ENCODE assay signal across 23 cellular contexts in genomic region chr4:48022192-48022799, GRCh38. TPM values are rescaled to one million over a fixed set of nuclear protein-coding genes. Genes with fewer than 3 reads are reported as not detected.
DNase-seq lines count a peak whose midpoint lies in the region; FAIRE-seq and TF ChIP-seq lines count a peak whose summit lies in the region.
"Had no signal": no experiment of that assay in that cellular context is flagged by ENCODE, and none has a peak within 500 bp of the region (broad histone marks: within the 10 kb centered on the region; RNA-seq: fewer than 3 reads in every experiment).

No MANE protein-coding gene starts in this region.

- no peak for FAIRE-seq in GM19239 (lab: Jason Lieb, UNC)
- FAIRE-seq: A549, GM12891, K562 had no signal

- DNase-seq in EL, result peak; percentile 5
- peak; percentile 64 for DNase-seq in adipocyte (ENCODE audit: low read depth)
- peak; percentile 25 for DNase-seq in fibroblast of the aortic adventitia (ENCODE audit: low read depth)
- DNase-seq in SIG-M5 (lab: John Stamatoyannopoulos, UW), result no peak
- no peak for DNase-seq in posterior vena cava (ENCODE audit: low spot score)
- no peak for DNase-seq in GM19239 (ENCODE audit: insufficient read length, low spot score)
- no peak for DNase-seq in NOMO-1 (lab: John Stamatoyannopoulos, UW; ENCODE audit: unreplicated experiment in 2 of 2)
- DNase-seq: C1 segment of cervical spinal cord, DND-41, GF-D8, GOT3, MV-4-11, NCI-H1417, NCI-H1930, NCI-H2171, NCI-H446 treated with DMSO at 0.1 percent for 48 hours, NCI-H748 treated with DMSO at 0.1 percent for 48 hours, RPMI8226, SJCRH30 had no signal

- no peak overlapping the region for H3K9ac ChIP-seq in adipocyte (ENCODE audit: low read length)

- intact Hi-C loops in posterior vena cava (cut with DNase I), result no loop called here

- peak overlapping the region in 2 of 3 experiments; percentile 12 to 16 for H3K27ac Mint-ChIP-seq in nephron

- peaks cover 14% of the 10 kb centered on the region for H3K4me1 Mint-ChIP-seq in nephron

- peaks cover 26% of the 10 kb centered on the region for H3K27me3 Mint-ChIP-seq in nephron (ENCODE audit: low read depth)

- no peaks in the 10 kb centered on the region for H3K36me3 ChIP-seq in adipocyte (ENCODE audit: control insufficient read depth, insufficient read depth, low read length, severe bottlenecking)
- H3K36me3 ChIP-seq: SJCRH30 had no signal

- TF ChIP-seq CTCF in fibroblast of the aortic adventitia (IDR thresholded peaks at IDR 0.05; ENCODE audit: insufficient read depth, low read length), result no peak
- no peak for TF ChIP-seq CTCF in nephron (IDR thresholded peaks at IDR 0.05; ENCODE audit: unreplicated experiment in 3 of 3)

- H3K9me3 ChIP-seq in adipocyte (ENCODE audit: control insufficient read depth, low read length), result no peaks in the 10 kb centered on the region
- H3K9me3 ChIP-seq: A549, SJCRH30 had no signal

- H3K4me1 ChIP-seq in adipocyte (ENCODE audit: control insufficient read depth, insufficient read depth, low read length), result peaks cover 6% of the 10 kb centered on the region
- H3K4me1 ChIP-seq: A549, SJCRH30 had no signal

- H3K4me3 ChIP-seq in adipocyte (ENCODE audit: low read length) (no peak overlapping the region), fibroblast of the aortic adventitia (ENCODE audit: low read depth, low read length) (no peak overlapping the region)
- H3K4me3 ChIP-seq: A549, K562, SJCRH30 had no signal

- H3K36me3 Mint-ChIP-seq in nephron (ENCODE audit: low read depth), result peaks cover 3% of the 10 kb centered on the region

- H3K27me3 ChIP-seq in adipocyte (replicated peaks; ENCODE audit: control insufficient read depth, insufficient read depth, low read length), result no peaks in the 10 kb centered on the region
- H3K27me3 ChIP-seq: SJCRH30 had no signal

- no peak overlapping the region for H3K4me3 Mint-ChIP-seq in nephron

- no peaks in the 10 kb centered on the region for H3K9me3 Mint-ChIP-seq in nephron

RNA-seq across cellular contexts. Expression of gene NIPAL1, which starts 5.7 kb away (rescaled TPM):
- total RNA-seq in fibroblast of the aortic adventitia (ENCODE audit: low replicate concordance) (0.08 and 0.90 TPM in 2 replicates), posterior vena cava (under 1 TPM; 0.28 to 0.48 TPM)

RNA-seq across cellular contexts. Expression of gene CNGA1, which starts 5.8 kb away (rescaled TPM):
- total RNA-seq in fibroblast of the aortic adventitia (ENCODE audit: low replicate concordance) (0.18 TPM in 1 of 2 replicates, not detected in the other), posterior vena cava (under 1 TPM; 0.57 to 0.60 TPM)
- total RNA-seq: SJCRH30 had no signal

Comparison
In these comparisons a context has a peak if more than half of its experiments do, and no peak if none do; other contexts are left out.
1. DNase-seq: peak in EL (single experiment), adipocyte (single experiment) and fibroblast of the aortic adventitia (single experiment); none in SIG-M5 (single experiment), posterior vena cava (single experiment), GM19239 (single experiment) and NOMO-1 (0 of 2).